ENCODE assay signal across 8 cellular contexts in genomic region chr19:33376423-33376822, GRCh38. TPM values are rescaled to one million over a fixed set of nuclear protein-coding genes. Genes with fewer than 3 reads are reported as not detected.
DNase-seq lines count a peak whose midpoint lies in the region; ATAC-seq and TF ChIP-seq lines count a peak whose summit lies in the region.

No MANE protein-coding gene starts in this region.

- H3K4me1 Mint-ChIP-seq in IgD-negative memory B cell (peaks cover 37 to 44% (median 42%) of the 10 kb centered on the region in 3 donors), chondrocyte (ENCODE audit: low read depth) (peaks cover 60% of the 10 kb centered on the region)

- H3K27ac Mint-ChIP-seq in IgD-negative memory B cell (peak overlapping the region in 2 of 3 donors; percentile 10 to 91), chondrocyte (ENCODE audit: unreplicated experiment) (peak overlapping the region; percentile 95)

- TF ChIP-seq CTCF in 22Rv1 (IDR thresholded peaks at IDR 0.05) = no peak
- no peak for TF ChIP-seq CTCF in chondrocyte (IDR thresholded peaks at IDR 0.05)

- H3K27me3 Mint-ChIP-seq in IgD-negative memory B cell (no peaks in the 10 kb centered on the region), chondrocyte (ENCODE audit: low read depth) (no peaks in the 10 kb centered on the region)

- H3K9me3 Mint-ChIP-seq in IgD-negative memory B cell (no peaks in the 10 kb centered on the region), chondrocyte (ENCODE audit: low read depth) (no peaks in the 10 kb centered on the region)

- peak overlapping the region; percentile 97 for H3K27ac ChIP-seq in 22Rv1

- H3K36me3 Mint-ChIP-seq in IgD-negative memory B cell (peaks cover 1% of the 10 kb centered on the region), chondrocyte (ENCODE audit: low read depth) (peaks cover 11% of the 10 kb centered on the region)

- no peak for ATAC-seq in HG02798 (IDR thresholded peaks at IDR 0.05; ENCODE audit: poor library complexity, unreplicated experiment)

- H3K4me3 Mint-ChIP-seq in IgD-negative memory B cell = peak overlapping the region in 2 of 4 donors; percentile 0 to 91
- peak overlapping the region; percentile 79 for H3K4me3 Mint-ChIP-seq in chondrocyte (ENCODE audit: unreplicated experiment)

- DNase-seq in chondrocyte (ENCODE audit: low spot score) = no peak
- DNase-seq in mucosa of gallbladder (ENCODE audit: low spot score) = peak; percentile 72
- DNase-seq in NCI-H1694 (lab: John Stamatoyannopoulos, UW) = no peak
- no peak for DNase-seq in NCI-H187 treated with DMSO at 0.1 percent for 48 hours (lab: John Stamatoyannopoulos, UW)
- no peak for DNase-seq in stimulated activated CD4-positive, alpha-beta T cell treated with anti-CD3 and anti-CD28 coated beads, Interleukin-1b, Interleukin-23, amount 100 ng/mL, for 48 hours

RNA-seq across cellular contexts. Expression of gene CEBPG, which starts 2.9 kb away (rescaled TPM):
- 15.2 TPM for polyA plus RNA-seq in IgD-negative memory B cell
- total RNA-seq in chondrocyte = 16.3 to 54.4 TPM (median 50.2 TPM) in 3 replicates
- 18.0 TPM for total RNA-seq in mucosa of gallbladder
